Comparison of ENCODE assay signal across 20 cellular contexts in the genomic region with DNA sequence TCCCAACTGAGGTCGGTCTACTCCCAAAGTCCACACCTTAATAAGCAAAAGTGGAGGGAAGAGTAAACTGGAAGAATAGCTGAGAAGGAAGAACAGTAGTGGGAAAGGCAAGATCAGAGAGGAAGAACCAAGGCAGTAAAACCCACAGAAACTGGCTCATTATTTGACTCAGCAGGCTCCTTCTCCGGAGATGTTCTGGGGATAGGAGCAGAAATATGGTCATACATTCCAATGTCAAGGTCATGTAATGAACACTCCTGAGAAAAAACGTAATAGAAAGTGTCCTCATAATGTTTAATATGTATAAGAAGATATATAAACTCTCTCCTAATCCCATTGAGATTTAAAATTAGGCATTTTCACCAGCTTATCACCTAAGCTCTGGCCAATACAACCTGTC. TPM values are rescaled to one million over a fixed set of nuclear protein-coding genes. Genes with fewer than 3 reads are reported as not detected.
A peak's percentile ranks its signal among the peaks of the same experiment; 100 is the strongest.
DNase-seq lines count a peak whose midpoint lies in the region; ATAC-seq and TF ChIP-seq lines count a peak whose summit lies in the region.
"Had no signal": no experiment of that assay in that cellular context is flagged by ENCODE, and none has a peak within 500 bp of the region (broad histone marks: within the 10 kb centered on the region; RNA-seq: fewer than 3 reads in every experiment).

No MANE protein-coding gene starts in this region.

- no peak overlapping the region for H3K4me3 Mint-ChIP-seq in stimulated activated naive CD8-positive, alpha-beta T cell treated with anti-CD3 and anti-CD28 coated beads, Interleukin-15, Interleukin-2, amounts not matched to agents 100 ng/mL and 50 ng/mL, for 24 hours
- H3K4me3 Mint-ChIP-seq in activated T-helper 17 cell treated with anti-CD3 and anti-CD28 coated beads, Interleukin-2, amount 50 U/mL, for 72 hours, result peak overlapping the region; percentile 48
- H3K4me3 Mint-ChIP-seq in chondrocyte (ENCODE audit: unreplicated experiment), result no peak overlapping the region
- H3K4me3 Mint-ChIP-seq: CD4-positive, CD25-positive, alpha-beta regulatory T cell had no signal

- no peaks in the 10 kb centered on the region for H3K9me3 ChIP-seq in esophagus (ENCODE audit: control insufficient read depth in 2 of 2, insufficient read depth in 1 of 2, low read depth in 1 of 2, low read length in 1 of 2)
- H3K9me3 ChIP-seq in tibial artery, result no peaks in the 10 kb centered on the region
- H3K9me3 ChIP-seq: A549, BE2C, SJCRH30 had no signal

- TF ChIP-seq CTCF in chondrocyte (IDR thresholded peaks at IDR 0.05), result no peak
- no peak for TF ChIP-seq CTCF in tibial artery (IDR thresholded peaks at IDR 0.05)

- no peaks in the 10 kb centered on the region for H3K27me3 ChIP-seq in esophagus (ENCODE audit: control insufficient read depth in 1 of 2, insufficient read depth in 2 of 2, low read length in 2 of 2)
- H3K27me3 ChIP-seq in tibial artery, result no peaks in the 10 kb centered on the region
- H3K27me3 ChIP-seq: BE2C, SJCRH30 had no signal

- peak overlapping the region; percentile 6 to 58 for H3K27ac ChIP-seq in esophagus (ENCODE audit: low read depth in 2 of 2, low read length in 1 of 2)
- no peak overlapping the region for H3K27ac ChIP-seq in tibial artery
- H3K27ac ChIP-seq: A549, KMS-11, SJCRH30 had no signal

- H3K9me3 Mint-ChIP-seq in stimulated activated naive CD8-positive, alpha-beta T cell treated with anti-CD3 and anti-CD28 coated beads, Interleukin-15, Interleukin-2, amounts not matched to agents 100 ng/mL and 50 ng/mL, for 24 hours, result no peaks in the 10 kb centered on the region
- no peaks in the 10 kb centered on the region for H3K9me3 Mint-ChIP-seq in activated T-helper 17 cell treated with anti-CD3 and anti-CD28 coated beads, Interleukin-2, amount 50 U/mL, for 72 hours
- H3K9me3 Mint-ChIP-seq in chondrocyte (ENCODE audit: low read depth), result no peaks in the 10 kb centered on the region

- DNase-seq in stimulated activated naive CD8-positive, alpha-beta T cell treated with anti-CD3 and anti-CD28 coated beads, Interleukin-15, Interleukin-2, amounts not matched to agents 100 U/mL and 50 U/mL, for 24 hours, result no peak
- DNase-seq in chondrocyte (ENCODE audit: low spot score), result no peak
- DNase-seq in head of caudate nucleus, result no peak
- no peak for DNase-seq in tibial artery
- DNase-seq: BE2C; CD4-positive, CD25-positive, alpha-beta regulatory T cell; DMS79; MV-4-11; NCI-H1105 treated with DMSO at 0.1 percent for 48 hours; NCI-H2029 treated with DMSO at 0.1 percent for 48 hours; NCI-H2171; NCI-H345; NCI-H524 treated with DMSO at 0.1 percent for 48 hours; SJCRH30 had no signal

- H3K4me1 ChIP-seq in esophagus (ENCODE audit: control insufficient read depth in 2 of 2, insufficient read depth in 2 of 2, low read length in 1 of 2) (peaks cover 0 to 7% of the 10 kb centered on the region in 2 donors), tibial artery (peaks cover 0 to 15% (median 7%) of the 10 kb centered on the region in 4 donors)
- H3K4me1 ChIP-seq: BE2C, SJCRH30 had no signal

- no peaks in the 10 kb centered on the region for H3K27me3 Mint-ChIP-seq in stimulated activated naive CD8-positive, alpha-beta T cell treated with anti-CD3 and anti-CD28 coated beads, Interleukin-15, Interleukin-2, amounts not matched to agents 100 ng/mL and 50 ng/mL, for 24 hours
- H3K27me3 Mint-ChIP-seq in activated T-helper 17 cell treated with anti-CD3 and anti-CD28 coated beads, Interleukin-2, amount 50 U/mL, for 72 hours, result no peaks in the 10 kb centered on the region
- H3K27me3 Mint-ChIP-seq in chondrocyte (ENCODE audit: low read depth), result no peaks in the 10 kb centered on the region
- H3K27me3 Mint-ChIP-seq: CD4-positive, CD25-positive, alpha-beta regulatory T cell had no signal

- WGBS in esophagus, 2 donors, result 79 to 82% methylated on average over 3 of the region's 3 CpGs

- ATAC-seq in stimulated activated naive CD8-positive, alpha-beta T cell treated with anti-CD3 and anti-CD28 coated beads, Interleukin-15, Interleukin-2, amounts not matched to agents 100 U/mL and 50 U/mL, for 24 hours, result no peak
- peak; percentile 5 for ATAC-seq in activated T-helper 17 cell treated with anti-CD3 and anti-CD28 coated beads, Interleukin-2, amount 50 U/mL, for 72 hours (replicated peaks)
- no peak for ATAC-seq in HG03097 (IDR thresholded peaks at IDR 0.05; ENCODE audit: low FRiP score, unreplicated experiment)
- ATAC-seq: A549 had no signal

- peak overlapping the region; percentile 40 for H3K27ac Mint-ChIP-seq in stimulated activated naive CD8-positive, alpha-beta T cell treated with anti-CD3 and anti-CD28 coated beads, Interleukin-15, Interleukin-2, amounts not matched to agents 100 ng/mL and 50 ng/mL, for 24 hours
- no peak overlapping the region for H3K27ac Mint-ChIP-seq in activated T-helper 17 cell treated with anti-CD3 and anti-CD28 coated beads, Interleukin-2, amount 50 U/mL, for 72 hours
- no peak overlapping the region for H3K27ac Mint-ChIP-seq in chondrocyte (ENCODE audit: unreplicated experiment)
- H3K27ac Mint-ChIP-seq: CD4-positive, CD25-positive, alpha-beta regulatory T cell had no signal

- peaks cover 65% of the 10 kb centered on the region for H3K4me1 Mint-ChIP-seq in stimulated activated naive CD8-positive, alpha-beta T cell treated with anti-CD3 and anti-CD28 coated beads, Interleukin-15, Interleukin-2, amounts not matched to agents 100 ng/mL and 50 ng/mL, for 24 hours (ENCODE audit: low read depth)
- H3K4me1 Mint-ChIP-seq in activated T-helper 17 cell treated with anti-CD3 and anti-CD28 coated beads, Interleukin-2, amount 50 U/mL, for 72 hours, result peaks cover 51% of the 10 kb centered on the region
- H3K4me1 Mint-ChIP-seq in chondrocyte (ENCODE audit: low read depth), result peaks cover 42% of the 10 kb centered on the region

- intact Hi-C loops in head of caudate nucleus (cut with DNase I), result no loop called here
- intact Hi-C loops in tibial artery (cut with DNase I; ENCODE audit: low total_unique reads), result no loop called here

- H3K4me3 ChIP-seq in esophagus (ENCODE audit: low read depth in 1 of 2, low read length in 2 of 2) (no peak overlapping the region), tibial artery (no peak overlapping the region)
- H3K4me3 ChIP-seq: A549, SJCRH30 had no signal

- peaks cover 17% of the 10 kb centered on the region for H3K36me3 Mint-ChIP-seq in stimulated activated naive CD8-positive, alpha-beta T cell treated with anti-CD3 and anti-CD28 coated beads, Interleukin-15, Interleukin-2, amounts not matched to agents 100 ng/mL and 50 ng/mL, for 24 hours (ENCODE audit: low read depth)
- H3K36me3 Mint-ChIP-seq in activated T-helper 17 cell treated with anti-CD3 and anti-CD28 coated beads, Interleukin-2, amount 50 U/mL, for 72 hours (ENCODE audit: low read depth), result peaks cover 4% of the 10 kb centered on the region
- H3K36me3 Mint-ChIP-seq in chondrocyte (ENCODE audit: low read depth), result peaks cover 2% of the 10 kb centered on the region

- H3K36me3 ChIP-seq in esophagus (ENCODE audit: control insufficient read depth in 2 of 2, insufficient read depth in 2 of 2, low read length in 1 of 2) (peaks cover 0 to 2% of the 10 kb centered on the region in 2 donors), tibial artery (no peaks in the 10 kb centered on the region)
- H3K36me3 ChIP-seq: BE2C, SJCRH30 had no signal

RNA-seq across cellular contexts. Expression of gene STK39, which starts 39.5 kb away (rescaled TPM):
- total RNA-seq in activated T-helper 17 cell treated with anti-CD3 and anti-CD28 coated beads, Interleukin-2, amount 50 U/mL, for 72 hours, result 10 to 100 TPM; 21.5 to 27.9 TPM
- polyA plus RNA-seq in esophagus, result 10 to 100 TPM; 24.7 to 24.9 TPM
- 31.9 to 34.8 TPM (median 34.3 TPM) in 3 replicates for total RNA-seq in chondrocyte

Comparison
In these comparisons a context has a peak if more than half of its experiments do, and no peak if none do; other contexts are left out.
1. H3K27ac ChIP-seq: peak in esophagus (2 of 2); none in tibial artery (0 of 2).